8 cellular contexts compared by ENCODE assay signal in genomic region chr1:146701320-146701719, GRCh38.
DNase-seq lines count a peak whose midpoint lies in the region; FAIRE-seq and TF ChIP-seq lines count a peak whose summit lies in the region.
"Not testable (repeated sequence)": the region's sequence is repeated elsewhere in the genome, so short reads cannot be mapped to it uniquely, and the experiment has no call there.

No MANE protein-coding gene starts in this region.

- H3K36me3 Mint-ChIP-seq in endodermal cell (ENCODE audit: low read depth); nephron progenitor cell (ENCODE audit: low read depth): not testable (repeated sequence)

- FAIRE-seq in RCC 7860 (lab: Jason Lieb, UNC) = not testable (repeated sequence)

- TF ChIP-seq CTCF in astrocyte of the cerebellum (IDR thresholded peaks at IDR 0.05; ENCODE audit: low read depth, low read length, missing control alignments); endodermal cell (conservative IDR thresholded peaks at IDR 0.05); nephron progenitor cell (IDR thresholded peaks at IDR 0.05): not testable (repeated sequence)

- not testable (repeated sequence) for H3K4me1 Mint-ChIP-seq in endodermal cell, nephron progenitor cell

- not testable (repeated sequence) for H3K4me3 Mint-ChIP-seq in endodermal cell, nephron progenitor cell

- not testable (repeated sequence) for H3K27me3 Mint-ChIP-seq in endodermal cell (ENCODE audit: insufficient read depth); nephron progenitor cell (ENCODE audit: low read depth, poor library complexity)

- not testable (repeated sequence) for H3K27ac Mint-ChIP-seq in endodermal cell
- peak overlapping the region; percentile 98 for H3K27ac Mint-ChIP-seq in nephron progenitor cell

- H3K36me3 ChIP-seq in HUES48 (ENCODE audit: control insufficient read depth, insufficient read depth, low read length); endodermal cell (ENCODE audit: control insufficient read depth, insufficient read depth, low read length): not testable (repeated sequence)

- no CpG with 5 or more reads among the region's 1 CpG for WGBS in endodermal cell (ENCODE audit: insufficient coverage in 1 of 2, insufficient read length in 1 of 2), 2 experiments

- H3K9ac ChIP-seq in HUES48 (ENCODE audit: low read depth, low read length); endodermal cell (ENCODE audit: extremely low read depth, low read length, poor library complexity, severe bottlenecking): not testable (repeated sequence)

- H3K9me3 ChIP-seq in HUES48 (ENCODE audit: control insufficient read depth, insufficient read depth, low read length); endodermal cell (ENCODE audit: control insufficient read depth, low read length): not testable (repeated sequence)

- in situ Hi-C loops in astrocyte of the cerebellum (cut with HindIII; ENCODE audit: low sequenced_read_pairs) = not testable (repeated sequence)

- H3K4me3 ChIP-seq in HUES48 (ENCODE audit: low read depth, low read length); astrocyte of the cerebellum (ENCODE audit: low read depth, low read length); endodermal cell (ENCODE audit: low read length): not testable (repeated sequence)

- H3K4me1 ChIP-seq in HUES48 (ENCODE audit: control insufficient read depth, insufficient read depth, low read length); endodermal cell (ENCODE audit: control insufficient read depth, insufficient read depth, low read length): not testable (repeated sequence)

- DNase-seq in A172 (ENCODE audit: low spot score) (peak; percentile 67), ELF-1 (ENCODE audit: low read depth, low spot score) (peak; percentile 59), RCC 7860 (ENCODE audit: low spot score) (peak; percentile 85), astrocyte of the cerebellum (ENCODE audit: low read depth) (peak; percentile 0), endodermal cell (peak; percentile 49), islet precursor cell (peak; percentile 82)
- not testable (repeated sequence) for DNase-seq in nephron progenitor cell

- not testable (repeated sequence) for H3K9me3 Mint-ChIP-seq in endodermal cell, nephron progenitor cell

- H3K27ac ChIP-seq in HUES48 (ENCODE audit: low read depth, low read length) = peak overlapping the region; percentile 28
- not testable (repeated sequence) for H3K27ac ChIP-seq in endodermal cell (ENCODE audit: low read depth, low read length)

- not testable (repeated sequence) for H3K27me3 ChIP-seq in HUES48 (ENCODE audit: control insufficient read depth, insufficient read depth, low read length); endodermal cell (ENCODE audit: control insufficient read depth, insufficient read depth, low read length, poor library complexity, severe bottlenecking)
